ENCODE assay signal across 15 cellular contexts in genomic region chr9:76463211-76463610, GRCh38. TPM values are rescaled to one million over a fixed set of nuclear protein-coding genes. Genes with fewer than 3 reads are reported as not detected.
DNase-seq lines count a peak whose midpoint lies in the region; ATAC-seq and TF ChIP-seq lines count a peak whose summit lies in the region.
"Had no signal": no experiment of that assay in that cellular context is flagged by ENCODE, and none has a peak within 500 bp of the region (broad histone marks: within the 10 kb centered on the region; RNA-seq: fewer than 3 reads in every experiment).

No MANE protein-coding gene starts in this region.

- no peaks in the 10 kb centered on the region for H3K9me3 ChIP-seq in lower lobe of right lung
- no peaks in the 10 kb centered on the region for H3K9me3 ChIP-seq in psoas muscle
- H3K9me3 ChIP-seq: right atrium auricular region had no signal

- H3K27ac Mint-ChIP-seq in glutamatergic neuron (ENCODE audit: unreplicated experiment) = no peak overlapping the region
- H3K27ac Mint-ChIP-seq: activated CD4-positive, alpha-beta memory T cell treated with anti-CD3 and anti-CD28 coated beads, Interleukin-2, amount 10 ng/mL, durations not matched to agents 7 days and 5 days; activated naive CD8-positive, alpha-beta T cell had no signal

- H3K4me3 ChIP-seq in lower lobe of right lung = no peak overlapping the region
- H3K4me3 ChIP-seq in psoas muscle = no peak overlapping the region
- H3K4me3 ChIP-seq: right atrium auricular region had no signal

- H3K4me1 ChIP-seq in lower lobe of right lung = peaks cover 7% of the 10 kb centered on the region
- peaks cover 9% of the 10 kb centered on the region for H3K4me1 ChIP-seq in psoas muscle

- intact Hi-C loops in lower lobe of right lung (cut with DNase I) = no loop called here
- intact Hi-C loops in psoas muscle (cut with DNase I) = no loop called here

- no peaks in the 10 kb centered on the region for H3K36me3 Mint-ChIP-seq in glutamatergic neuron (ENCODE audit: unreplicated experiment)
- H3K36me3 Mint-ChIP-seq: activated naive CD8-positive, alpha-beta T cell had no signal

- H3K36me3 ChIP-seq in lower lobe of right lung (no peaks in the 10 kb centered on the region), psoas muscle (ENCODE audit: insufficient read depth in 1 of 2, low read depth in 1 of 2) (no peaks in the 10 kb centered on the region)
- H3K36me3 ChIP-seq: right atrium auricular region had no signal

- in situ Hi-C loops in GM13977 (cut with MboI; ENCODE audit: low pct_unique_long_range_greater_than_20kb, low sequenced_read_pairs, unreplicated experiment) = no loop called here

- peak; percentile 49 for ATAC-seq in GM19468 (IDR thresholded peaks at IDR 0.05; ENCODE audit: extremely low read depth, unreplicated experiment)
- ATAC-seq in HG02981 (IDR thresholded peaks at IDR 0.05; ENCODE audit: unreplicated experiment) = peak; percentile 34
- no peak for ATAC-seq in lower lobe of right lung
- ATAC-seq in psoas muscle = no peak
- ATAC-seq in HG03457 (IDR thresholded peaks at IDR 0.05; ENCODE audit: unreplicated experiment) = no peak

- H3K27me3 ChIP-seq in lower lobe of right lung (ENCODE audit: low read depth) = no peaks in the 10 kb centered on the region
- peaks cover 0 to 5% (median 0%) of the 10 kb centered on the region in 3 donors for H3K27me3 ChIP-seq in psoas muscle (ENCODE audit: insufficient read depth in 3 of 3, low read length in 2 of 3)
- H3K27me3 ChIP-seq: right atrium auricular region had no signal

- DNase-seq in GM13977 (ENCODE audit: low spot score) (peak; percentile 33), NCI-H526 (lab: John Stamatoyannopoulos, UW) (peak; percentile 85 to 86), lower lobe of right lung (no peak), psoas muscle (no peak), glutamatergic neuron (no peak)
- DNase-seq: activated CD4-positive, alpha-beta memory T cell treated with anti-CD3 and anti-CD28 coated beads, Interleukin-2, amount 10 ng/mL, durations not matched to agents 7 days and 5 days; cortex of kidney; H7; Kasumi-1; NCI-H510A had no signal

- H3K27me3 Mint-ChIP-seq in glutamatergic neuron (ENCODE audit: unreplicated experiment) = peaks cover 2% of the 10 kb centered on the region
- H3K27me3 Mint-ChIP-seq: activated CD4-positive, alpha-beta memory T cell treated with anti-CD3 and anti-CD28 coated beads, Interleukin-2, amount 10 ng/mL, durations not matched to agents 7 days and 5 days had no signal

- no peak for TF ChIP-seq CTCF in GM13977 (IDR thresholded peaks at IDR 0.05; ENCODE audit: extremely low read depth, insufficient read depth, missing control alignments)
- no peak for TF ChIP-seq CTCF in lower lobe of right lung (IDR thresholded peaks at IDR 0.05)
- no peak for TF ChIP-seq CTCF in psoas muscle (IDR thresholded peaks at IDR 0.05)
- TF ChIP-seq CTCF in glutamatergic neuron (IDR thresholded peaks at IDR 0.05; ENCODE audit: partially characterized antibody, unreplicated experiment) = no peak

- no peak overlapping the region for H3K4me3 Mint-ChIP-seq in glutamatergic neuron (ENCODE audit: unreplicated experiment)
- H3K4me3 Mint-ChIP-seq: activated CD4-positive, alpha-beta memory T cell treated with anti-CD3 and anti-CD28 coated beads, Interleukin-2, amount 10 ng/mL, durations not matched to agents 7 days and 5 days; activated naive CD8-positive, alpha-beta T cell had no signal

- H3K9me3 Mint-ChIP-seq in glutamatergic neuron (ENCODE audit: unreplicated experiment) = peaks cover 4% of the 10 kb centered on the region
- H3K9me3 Mint-ChIP-seq: activated CD4-positive, alpha-beta memory T cell treated with anti-CD3 and anti-CD28 coated beads, Interleukin-2, amount 10 ng/mL, durations not matched to agents 7 days and 5 days had no signal

- WGBS in psoas muscle, 3 donors = 87 to 89% (median 88%) methylated on average over 4 of the region's 4 CpGs

- peaks cover 6% of the 10 kb centered on the region for H3K4me1 Mint-ChIP-seq in glutamatergic neuron (ENCODE audit: low read depth, unreplicated experiment)

- H3K27ac ChIP-seq in lower lobe of right lung = no peak overlapping the region
- H3K27ac ChIP-seq in psoas muscle = no peak overlapping the region
- H3K27ac ChIP-seq: right atrium auricular region had no signal

RNA-seq across cellular contexts. Expression of gene GCNT1, which starts 4.2 kb away (rescaled TPM):
- 14.4 TPM for total RNA-seq in lower lobe of right lung
- total RNA-seq in psoas muscle = 1 to 10 TPM; 1.1 to 2.6 (median 1.6) TPM
- under 1 TPM; 0.11 to 0.27 (median 0.22) TPM for polyA plus RNA-seq in psoas muscle
- 1.2 TPM for total RNA-seq in glutamatergic neuron (ENCODE audit: unreplicated experiment)

Comparison
In these comparisons a context has a peak if more than half of its experiments do, and no peak if none do; other contexts are left out.
1. DNase-seq: peak in GM13977 (single experiment) and NCI-H526 (2 of 2); none in lower lobe of right lung (single experiment), psoas muscle (0 of 2) and glutamatergic neuron (single experiment).
2. ATAC-seq: peak in GM19468 (single experiment) and HG02981 (single experiment); none in lower lobe of right lung (0 of 2), psoas muscle (0 of 4) and HG03457 (single experiment).